In the genomic region with DNA sequence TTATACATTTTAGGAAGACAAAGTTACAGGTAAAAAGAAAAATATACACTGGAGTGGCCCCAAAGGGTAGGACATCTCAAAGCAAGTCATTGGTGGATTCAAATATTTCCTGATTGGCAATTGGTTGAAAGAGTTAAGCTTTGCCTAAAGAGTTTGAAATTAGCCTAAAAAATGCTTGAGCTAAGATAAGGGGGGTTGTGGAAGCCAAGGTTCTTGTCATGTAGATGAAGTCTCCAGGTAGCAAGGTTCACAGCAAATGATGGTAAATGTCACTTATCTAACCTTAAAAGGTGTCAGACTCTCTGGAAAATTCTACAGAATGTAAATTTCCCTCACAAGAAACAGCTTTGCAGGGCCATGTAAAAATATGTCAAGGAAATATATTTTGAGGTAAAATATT, we compare ENCODE assay signal across 28 cellular contexts.
"Had no signal": no experiment of that assay in that cellular context is flagged by ENCODE, and none has a peak within 500 bp of the region (broad histone marks: within the 10 kb centered on the region; RNA-seq: fewer than 3 reads in every experiment).

No MANE protein-coding gene starts in this region.

- DNase-seq: activated CD4-positive, alpha-beta memory T cell treated with anti-CD3 and anti-CD28 coated beads, Interleukin-2, amount 10 ng/mL, durations not matched to agents 7 days and 5 days; activated CD4-positive, alpha-beta T cell treated with anti-CD3 and anti-CD28 coated beads for 1 hour; activated CD4-positive, alpha-beta T cell treated with anti-CD3 and anti-CD28 coated beads for 4 hours; activated CD4-positive, alpha-beta T cell treated with anti-CD3 and anti-CD28 coated beads, Interleukin-2, amount 10 ng/mL, durations not matched to agents 7 days and 5 days; activated CD4-positive, alpha-beta T cell treated with anti-CD3 and anti-CD28 coated beads, Interleukin-2, amount 50 U/mL, for 4 hours; activated CD4-positive, CD25-positive, alpha-beta regulatory T cell; activated CD8-positive, alpha-beta memory T cell treated with anti-CD3 and anti-CD28 coated beads, Interleukin-2, amount 50 U/mL, for 48 hours; activated effector memory CD4-positive, alpha-beta T cell treated with Interleukin-2 at 50 U/mL for 16 hours; activated gamma-delta T cell treated with Interleukin-2 at 50 U/mL for 16 hours; activated naive CD4-positive, alpha-beta T cell treated with anti-CD3 and anti-CD28 coated beads, Interleukin-2, amount 50 U/mL, for 16 hours; activated naive CD4-positive, alpha-beta T cell treated with Interleukin-2 at 50 U/mL for 16 hours; activated T-cell treated with anti-CD3 and anti-CD28 coated beads for 4 hours; activated T-cell treated with anti-CD3 and anti-CD28 coated beads, Interleukin-2, amount 50 U/mL, for 4 hours; amniotic stem cell; anterior cingulate cortex; brain microvascular endothelial cell; dorsolateral prefrontal cortex; effector memory CD4-positive, alpha-beta T cell; endodermal cell; foreskin fibroblast; head of caudate nucleus; T-helper 1 cell; T-helper 17 cell; T1000; WERI-Rb-1 had no signal

- ATAC-seq: activated T-cell treated with anti-CD3 and anti-CD28 coated beads, Interleukin-2, amount 50 U/mL, for 4 hours; activated T-helper 17 cell treated with anti-CD3 and anti-CD28 coated beads, Interleukin-2, amount 50 U/mL, for 72 hours; esophagus mucosa; T-helper 17 cell had no signal

- H3K36me3 ChIP-seq: brain microvascular endothelial cell, WERI-Rb-1 had no signal

- H3K27ac ChIP-seq: brain microvascular endothelial cell, coronary artery, dorsolateral prefrontal cortex, WERI-Rb-1 had no signal

- H3K27me3 ChIP-seq: brain microvascular endothelial cell had no signal

- H3K4me3 ChIP-seq: coronary artery, dorsolateral prefrontal cortex had no signal
